8 cellular contexts compared by ENCODE assay signal in the genomic region with DNA sequence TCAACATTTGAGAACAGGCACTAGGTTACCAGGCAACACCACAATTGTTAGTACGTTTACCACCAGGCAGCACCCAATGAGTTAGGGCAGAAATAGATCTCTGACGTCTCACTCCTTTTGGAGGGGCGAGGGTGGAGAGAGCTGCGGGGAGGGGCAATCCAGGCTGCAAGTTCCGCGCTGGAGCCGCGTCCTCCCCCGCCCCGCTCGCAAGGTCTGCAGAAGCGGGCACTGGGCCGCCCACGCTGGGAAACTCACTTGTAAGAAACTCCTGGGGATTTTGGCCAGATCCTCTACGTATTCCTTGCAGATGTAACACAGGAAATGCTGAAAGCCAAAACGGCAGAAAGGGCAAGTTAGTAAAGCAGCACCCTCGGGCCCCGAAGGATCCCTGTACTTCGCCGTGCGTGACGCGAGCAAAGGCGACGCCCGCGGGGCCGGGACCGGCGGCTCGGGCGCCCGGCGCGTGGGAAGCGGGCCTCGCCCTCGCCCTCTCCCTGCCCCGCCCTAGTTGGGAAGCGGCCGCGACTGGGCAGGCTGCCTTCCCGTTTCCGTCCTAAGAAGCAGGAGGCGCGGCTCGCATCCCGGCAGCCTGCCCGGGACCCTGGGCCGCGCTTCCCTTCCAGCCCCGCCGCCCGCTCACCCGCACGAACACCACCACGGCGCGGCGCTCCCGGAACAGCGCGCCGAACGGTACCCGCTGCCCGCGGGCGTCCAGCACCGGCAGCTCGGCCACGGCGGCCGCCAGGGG. TPM values are rescaled to one million over a fixed set of nuclear protein-coding genes. Genes with fewer than 3 reads are reported as not detected.
DNase-seq lines count a peak whose midpoint lies in the region; ATAC-seq, FAIRE-seq and TF ChIP-seq lines count a peak whose summit lies in the region.

No MANE protein-coding gene starts in this region.

- peak overlapping the region; percentile 81 for H3K4me3 Mint-ChIP-seq in activated naive CD8-positive, alpha-beta T cell treated with anti-CD3 and anti-CD28 coated beads, Interleukin-2, amount 50 U/mL, for 24 hours

- H3F3A ChIP-seq in MM.1S (ENCODE audit: insufficient read depth, low read length): no peaks in the 10 kb centered on the region
- H3F3A ChIP-seq in SU-DHL-6 (ENCODE audit: insufficient read depth): no peaks in the 10 kb centered on the region

- H2AFZ ChIP-seq in MM.1S (ENCODE audit: low read length) (peak overlapping the region; percentile 77), SU-DHL-6 (ENCODE audit: low read depth, low read length, severe bottlenecking) (peak overlapping the region; percentile 93)

- H3K9me2 ChIP-seq in MM.1S (replicated peaks; ENCODE audit: insufficient read depth, low read length): no peaks in the 10 kb centered on the region
- no peaks in the 10 kb centered on the region for H3K9me2 ChIP-seq in SU-DHL-6 (replicated peaks; ENCODE audit: insufficient read depth, low read length)

- H3K4me1 ChIP-seq in MM.1S (ENCODE audit: low read length): no peaks in the 10 kb centered on the region
- H3K4me1 ChIP-seq in cardiac muscle cell (ENCODE audit: low read depth): no peaks in the 10 kb centered on the region
- H3K4me1 ChIP-seq in pancreas: peaks cover 0 to 9% (median 7%) of the 10 kb centered on the region in 3 donors
- H3K4me1 ChIP-seq in thymus (ENCODE audit: control insufficient read depth, insufficient read depth, low read length): no peaks in the 10 kb centered on the region

- H3K4me3 ChIP-seq in MM.1S (ENCODE audit: low read length) (peak overlapping the region; percentile 52), SU-DHL-6 (ENCODE audit: insufficient read depth, low read length, poor library complexity, severe bottlenecking) (peak overlapping the region; percentile 56), cardiac muscle cell (peak overlapping the region; percentile 80), pancreas (peak overlapping the region; percentile 49 to 72 (median 60)), thymus (ENCODE audit: low read length) (peak overlapping the region; percentile 79)

- intact Hi-C loops in pancreas (cut with DNase I): no loop called here

- 0 to 1% methylated on average over 45 to 74 of the region's 74 CpGs for WGBS in pancreas, 2 donors
- WGBS in thymus: 1% methylated on average over 74 of the region's 74 CpGs

- H3K27ac Mint-ChIP-seq in activated naive CD8-positive, alpha-beta T cell treated with anti-CD3 and anti-CD28 coated beads, Interleukin-2, amount 50 U/mL, for 24 hours: peak overlapping the region; percentile 77

- peak; percentile 57 for DNase-seq in DMS153 (lab: John Stamatoyannopoulos, UW)
- peak; percentile 6 for DNase-seq in MM.1S
- DNase-seq in activated naive CD8-positive, alpha-beta T cell treated with anti-CD3 and anti-CD28 coated beads, Interleukin-2, amount 50 U/mL, for 24 hours: peak; percentile 64
- DNase-seq in cardiac muscle cell (ENCODE audit: low read depth in 1 of 2, low spot score in 1 of 2): peak; percentile 92 to 93
- DNase-seq in pancreas: peak; percentile 70 to 85 (median 78)

- no peak overlapping the region for H3K27ac ChIP-seq in MM.1S (ENCODE audit: low read length)
- H3K27ac ChIP-seq in SU-DHL-6 (ENCODE audit: low read depth, low read length): no peak overlapping the region
- H3K27ac ChIP-seq in cardiac muscle cell: peak overlapping the region; percentile 99
- H3K27ac ChIP-seq in pancreas: peak overlapping the region; percentile 90 to 95 (median 92)
- peak overlapping the region; percentile 90 for H3K27ac ChIP-seq in thymus (ENCODE audit: low read depth)

- H3K27me3 Mint-ChIP-seq in activated naive CD8-positive, alpha-beta T cell treated with anti-CD3 and anti-CD28 coated beads, Interleukin-2, amount 50 U/mL, for 24 hours: no peaks in the 10 kb centered on the region

- H3K9me3 ChIP-seq in MM.1S (replicated peaks; ENCODE audit: insufficient read depth, low read length) (no peaks in the 10 kb centered on the region), SU-DHL-6 (ENCODE audit: insufficient read depth, low read length) (no peaks in the 10 kb centered on the region), cardiac muscle cell (ENCODE audit: low read depth) (no peaks in the 10 kb centered on the region), pancreas (no peaks in the 10 kb centered on the region), thymus (ENCODE audit: control insufficient read depth) (no peaks in the 10 kb centered on the region)

- H3K36me3 ChIP-seq in MM.1S (replicated peaks; ENCODE audit: insufficient read depth, low read length): no peaks in the 10 kb centered on the region
- no peaks in the 10 kb centered on the region for H3K36me3 ChIP-seq in SU-DHL-6 (ENCODE audit: low read length)
- H3K36me3 ChIP-seq in cardiac muscle cell: peaks cover 12% of the 10 kb centered on the region
- H3K36me3 ChIP-seq in pancreas: peaks cover 0 to 12% (median 0%) of the 10 kb centered on the region in 3 donors
- H3K36me3 ChIP-seq in thymus (ENCODE audit: control insufficient read depth, insufficient read depth): no peaks in the 10 kb centered on the region

- FAIRE-seq in pancreas (lab: Jason Lieb, UNC): no peak

- no peaks in the 10 kb centered on the region for H3K36me3 Mint-ChIP-seq in activated naive CD8-positive, alpha-beta T cell treated with anti-CD3 and anti-CD28 coated beads, Interleukin-2, amount 50 U/mL, for 24 hours (ENCODE audit: low read depth)

- no peak overlapping the region for H3K9ac ChIP-seq in MM.1S (ENCODE audit: low read length)
- H3K9ac ChIP-seq in SU-DHL-6 (ENCODE audit: low read length): peak overlapping the region; percentile 58

- H3K27me3 ChIP-seq in MM.1S (replicated peaks; ENCODE audit: insufficient read depth, low read length) (no peaks in the 10 kb centered on the region), SU-DHL-6 (ENCODE audit: low read length) (no peaks in the 10 kb centered on the region), cardiac muscle cell (no peaks in the 10 kb centered on the region), pancreas (no peaks in the 10 kb centered on the region), thymus (ENCODE audit: control insufficient read depth, insufficient read depth) (peaks cover 24% of the 10 kb centered on the region)

- TF ChIP-seq CTCF in MM.1S (IDR thresholded peaks at IDR 0.05; ENCODE audit: low read length): no peak
- no peak for TF ChIP-seq CTCF in SU-DHL-6 (IDR thresholded peaks at IDR 0.05; ENCODE audit: insufficient read depth, low read length, poor library complexity, severe bottlenecking)
- TF ChIP-seq CTCF in cardiac muscle cell (IDR thresholded peaks at IDR 0.05; ENCODE audit: low read depth, low read length): peak; percentile 5
- no peak for TF ChIP-seq CTCF in pancreas (IDR thresholded peaks at IDR 0.05)

- H3K4me2 ChIP-seq in MM.1S (ENCODE audit: low read depth, low read length): peak overlapping the region; percentile 74; the same call in 1 of the 2 replicates
- peak overlapping the region; percentile 63 for H3K4me2 ChIP-seq in SU-DHL-6 (ENCODE audit: low read depth, low read length, poor library complexity, severe bottlenecking)

- peaks cover 15% of the 10 kb centered on the region for H3K4me1 Mint-ChIP-seq in activated naive CD8-positive, alpha-beta T cell treated with anti-CD3 and anti-CD28 coated beads, Interleukin-2, amount 50 U/mL, for 24 hours

- peak; percentile 44 for ATAC-seq in GM21825 (IDR thresholded peaks at IDR 0.05; ENCODE audit: unreplicated experiment)
- ATAC-seq in activated naive CD8-positive, alpha-beta T cell treated with anti-CD3 and anti-CD28 coated beads, Interleukin-2, amount 50 U/mL, for 24 hours: peak; percentile 73
- peak; percentile 77 to 86 (median 80) for ATAC-seq in pancreas

- no peaks in the 10 kb centered on the region for H4K20me1 ChIP-seq in MM.1S (ENCODE audit: insufficient read depth, low read length)
- no peaks in the 10 kb centered on the region for H4K20me1 ChIP-seq in SU-DHL-6 (ENCODE audit: low read depth, low read length)

- no peaks in the 10 kb centered on the region for H3K79me2 ChIP-seq in MM.1S (ENCODE audit: low read length)
- H3K79me2 ChIP-seq in SU-DHL-6 (ENCODE audit: insufficient read depth, low read length): no peaks in the 10 kb centered on the region

- H3K9me3 Mint-ChIP-seq in activated naive CD8-positive, alpha-beta T cell treated with anti-CD3 and anti-CD28 coated beads, Interleukin-2, amount 50 U/mL, for 24 hours: no peaks in the 10 kb centered on the region

RNA-seq across cellular contexts. Expression of a gene that starts 0.5 kb away (rescaled TPM):
- total RNA-seq in cardiac muscle cell (6.4 and 8.1 TPM in 2 replicates), pancreas (10 to 100 TPM in 1 of 6 donors, 1 to 10 TPM in 5; 6.0 to 11.2 (median 8.3) TPM)
- polyA plus RNA-seq in cardiac muscle cell (6.1 and 12.5 TPM in 2 replicates), pancreas (1 to 10 TPM; 4.9 to 8.6 TPM), thymus (10.6 TPM)

RNA-seq across cellular contexts. Expression of a gene that starts 35.0 kb away (rescaled TPM):
- total RNA-seq in cardiac muscle cell (41.6 and 48.5 TPM in 2 replicates), pancreas (10 to 100 TPM in 5 of 6 donors, 1 to 10 TPM in 1; 8.2 to 19.3 (median 12.8) TPM)
- polyA plus RNA-seq in cardiac muscle cell (49.4 and 55.4 TPM in 2 replicates), pancreas (1 to 10 TPM; 4.6 to 8.0 TPM), thymus (6.7 TPM)

Comparison
In these comparisons a context has a peak if more than half of its experiments do, and no peak if none do; other contexts are left out.
1. DNase-seq: peak in every context shown above with its lines; median percentile 92 in cardiac muscle cell; 78 in pancreas; 64 in activated naive CD8-positive, alpha-beta T cell treated with anti-CD3 and anti-CD28 coated beads, Interleukin-2, amount 50 U/mL, for 24 hours; 57 in DMS153; 6 in MM.1S.
2. H3K27ac ChIP-seq: peak in cardiac muscle cell (single experiment), pancreas (4 of 4) and thymus (single experiment); none in MM.1S (single experiment) and SU-DHL-6 (single experiment).
3. Peak in every context shown above with its lines, with median percentiles within 50 percentile points of each other: ATAC-seq and H3K4me3 ChIP-seq.